In the genomic region with DNA sequence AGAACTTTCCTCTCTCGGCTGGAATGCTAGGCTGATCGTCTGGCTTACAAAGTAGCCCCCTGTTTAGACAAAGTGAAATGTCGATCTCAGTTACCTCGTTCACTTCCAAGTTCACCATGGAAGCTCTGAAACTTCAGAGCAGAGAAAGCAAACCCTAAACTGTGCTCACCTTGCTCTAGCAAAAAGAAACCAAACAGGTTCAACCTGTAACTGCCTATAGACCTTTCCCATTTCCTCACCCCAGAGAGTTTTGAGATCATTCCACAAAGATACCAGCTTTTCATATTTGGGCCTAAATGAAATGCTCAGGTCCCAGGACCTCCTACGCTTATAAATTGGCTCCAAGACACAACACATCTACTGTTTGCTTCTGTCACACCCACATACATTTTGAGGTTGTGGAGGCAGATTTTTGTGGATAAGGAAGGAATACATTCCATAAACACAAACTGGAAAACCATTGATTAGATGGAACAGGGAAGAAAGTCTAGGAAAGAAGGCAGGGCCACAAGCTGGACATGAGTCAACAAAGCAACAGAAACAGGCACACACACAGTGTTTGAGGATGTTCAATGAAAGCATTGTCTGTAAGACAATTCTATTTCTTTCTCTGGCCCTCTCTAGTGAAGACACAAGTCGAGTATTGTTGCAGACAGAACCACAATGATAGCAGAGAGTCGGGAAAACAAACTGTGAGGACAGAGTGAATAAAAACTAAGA, we compare ENCODE assay signal across 1 cellular context.
TF ChIP-seq lines count a peak whose summit lies in the region.

No MANE protein-coding gene starts in this region.

TF ChIP-seq in K562, 482 proteins besides CTCF, POLR2A, EP300 and RAD21:
- TF ChIP-seq CTBP1 (IDR thresholded peaks at IDR 0.05; ENCODE audit: borderline replicate concordance) (no peak), SNRNP70 (optimal IDR thresholded peaks at IDR 0.05; ENCODE audit: low read depth, low read length) (no peak), ATF1 (CRISPR knock-in tag; IDR thresholded peaks at IDR 0.05) (no peak), ATF1 (tag; IDR thresholded peaks at IDR 0.05) (no peak), MEIS2 (IDR thresholded peaks at IDR 0.05; ENCODE audit: partially characterized antibody) (no peak), NFXL1 (CRISPR knock-in tag; IDR thresholded peaks at IDR 0.05) (no peak), TFAP4 (CRISPR knock-in tag; IDR thresholded peaks at IDR 0.05; ENCODE audit: borderline replicate concordance) (no peak), ELF4 (CRISPR knock-in tag; IDR thresholded peaks at IDR 0.05) (no peak), ETV1 (tag; conservative IDR thresholded peaks at IDR 0.05; ENCODE audit: low read depth) (no peak), PCBP1 (IDR thresholded peaks at IDR 0.05; ENCODE audit: low read depth, low read length, poor library complexity, severe bottlenecking) (no peak), PML (IDR thresholded peaks at IDR 0.05; ENCODE audit: low read length) (no peak), ZNF609 (CRISPR knock-in tag; IDR thresholded peaks at IDR 0.05; ENCODE audit: borderline replicate concordance) (no peak), HSF4 (CRISPR knock-in tag; IDR thresholded peaks at IDR 0.05; ENCODE audit: borderline replicate concordance) (no peak), SOX6 (IDR thresholded peaks at IDR 0.05) (no peak), SRSF3 (IDR thresholded peaks at IDR 0.05; ENCODE audit: insufficient read depth, low read length) (no peak), ZNF586 (CRISPR knock-in tag; conservative IDR thresholded peaks at IDR 0.05) (no peak), ZNF431 (CRISPR knock-in tag; IDR thresholded peaks at IDR 0.05) (no peak)
- TF ChIP-seq, protein P1, sequence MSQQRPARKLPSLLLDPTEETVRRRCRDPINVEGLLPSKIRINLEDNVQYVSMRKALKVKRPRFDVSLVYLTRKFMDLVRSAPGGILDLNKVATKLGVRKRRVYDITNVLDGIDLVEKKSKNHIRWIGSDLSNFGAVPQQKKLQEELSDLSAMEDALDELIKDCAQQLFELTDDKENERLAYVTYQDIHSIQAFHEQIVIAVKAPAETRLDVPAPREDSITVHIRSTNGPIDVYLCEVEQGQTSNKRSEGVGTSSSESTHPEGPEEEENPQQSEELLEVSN (IDR thresholded peaks at IDR 0.05; ENCODE audit: borderline replicate concordance in 1 of 2, extremely low read depth in 1 of 2, insufficient read depth in 1 of 2, insufficient read length in 1 of 2, low read depth in 1 of 2, low read length in 1 of 2, poor library complexity in 1 of 2, severe bottlenecking in 1 of 2): no peak
- TF ChIP-seq, protein P2, sequence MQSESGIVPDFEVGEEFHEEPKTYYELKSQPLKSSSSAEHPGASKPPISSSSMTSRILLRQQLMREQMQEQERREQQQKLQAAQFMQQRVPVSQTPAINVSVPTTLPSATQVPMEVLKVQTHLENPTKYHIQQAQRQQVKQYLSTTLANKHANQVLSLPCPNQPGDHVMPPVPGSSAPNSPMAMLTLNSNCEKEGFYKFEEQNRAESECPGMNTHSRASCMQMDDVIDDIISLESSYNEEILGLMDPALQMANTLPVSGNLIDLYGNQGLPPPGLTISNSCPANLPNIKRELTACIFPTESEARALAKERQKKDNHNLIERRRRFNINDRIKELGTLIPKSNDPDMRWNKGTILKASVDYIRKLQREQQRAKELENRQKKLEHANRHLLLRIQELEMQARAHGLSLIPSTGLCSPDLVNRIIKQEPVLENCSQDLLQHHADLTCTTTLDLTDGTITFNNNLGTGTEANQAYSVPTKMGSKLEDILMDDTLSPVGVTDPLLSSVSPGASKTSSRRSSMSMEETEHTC (IDR thresholded peaks at IDR 0.05): no peak
- TF ChIP-seq, protein P3, sequence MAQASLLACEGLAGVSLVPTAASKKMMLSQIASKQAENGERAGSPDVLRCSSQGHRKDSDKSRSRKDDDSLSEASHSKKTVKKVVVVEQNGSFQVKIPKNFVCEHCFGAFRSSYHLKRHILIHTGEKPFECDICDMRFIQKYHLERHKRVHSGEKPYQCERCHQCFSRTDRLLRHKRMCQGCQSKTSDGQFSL (CRISPR knock-in tag; IDR thresholded peaks at IDR 0.05): no peak
- TF ChIP-seq, protein P3 (tag; IDR thresholded peaks at IDR 0.05): no peak
